8 cellular contexts compared by ENCODE assay signal in the genomic region with DNA sequence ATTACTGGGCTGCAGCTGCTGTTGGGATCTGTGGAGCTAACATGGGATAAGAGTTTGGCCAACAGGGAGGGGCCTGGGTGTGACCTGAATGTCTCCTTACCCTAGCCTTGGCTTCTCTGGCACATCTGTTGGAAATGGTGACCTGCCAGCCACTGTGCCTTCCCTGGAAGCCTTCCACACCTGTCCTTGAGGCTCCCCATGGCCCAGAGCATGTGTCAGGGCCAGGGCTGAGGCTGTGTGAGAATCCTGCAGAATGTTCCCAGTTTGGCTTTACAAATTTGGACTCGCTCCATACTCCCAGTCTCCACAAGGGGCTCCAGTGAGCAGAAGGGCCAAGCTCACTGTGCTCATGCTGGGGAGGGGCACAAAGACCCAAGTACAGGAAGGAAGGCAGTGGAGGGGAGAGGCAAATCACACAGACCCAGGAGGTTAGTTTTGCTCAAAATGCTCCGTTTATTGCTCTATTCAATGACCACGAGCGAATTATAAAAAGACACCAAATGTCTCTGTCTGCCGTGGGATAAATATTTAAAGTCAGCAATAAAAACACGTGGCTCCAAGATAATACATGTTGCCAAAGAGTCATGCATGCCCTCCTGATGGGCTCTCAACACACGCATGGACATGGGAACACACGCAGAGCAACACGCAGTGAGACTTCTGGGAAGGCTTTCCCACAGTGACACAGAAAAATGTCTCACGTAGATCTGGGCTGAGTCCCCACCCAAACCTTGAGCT. TPM values are rescaled to one million over a fixed set of nuclear protein-coding genes. Genes with fewer than 3 reads are reported as not detected.
DNase-seq lines count a peak whose midpoint lies in the region; ATAC-seq and TF ChIP-seq lines count a peak whose summit lies in the region.

No MANE protein-coding gene starts in this region.

- H3K27ac ChIP-seq in HL-60 (replicated peaks) (no peak overlapping the region), lung (ENCODE audit: low read depth in 1 of 2, low read length in 1 of 2) (no peak overlapping the region), thoracic aorta (no peak overlapping the region)

- DNase-seq in NCI-H82 (lab: John Stamatoyannopoulos, UW), result peak; percentile 72
- DNase-seq in NCI-H82 treated with DMSO at 0.1 percent for 48 hours (lab: John Stamatoyannopoulos, UW; ENCODE audit: unreplicated experiment), result no peak
- DNase-seq in HL-60 (ENCODE audit: low read depth in 1 of 2, low spot score in 1 of 2), result peak in 1 of 2 experiments; percentile 16
- DNase-seq in UCSD-AML1 (lab: John Stamatoyannopoulos, UW; ENCODE audit: unreplicated experiment), result peak; percentile 47
- peak; percentile 48 for DNase-seq in choroid plexus epithelial cell (ENCODE audit: low read depth)
- DNase-seq in lung (ENCODE audit: low spot score), result no peak
- no peak for DNase-seq in thoracic aorta (ENCODE audit: low spot score)

- H3K9me3 ChIP-seq in lung (ENCODE audit: control insufficient read depth in 2 of 2, insufficient read depth in 1 of 2, low read length in 1 of 2) (no peaks in the 10 kb centered on the region), thoracic aorta (no peaks in the 10 kb centered on the region)

- H3K4me3 ChIP-seq in HL-60 (replicated peaks; ENCODE audit: insufficient read depth, low read length), result no peak overlapping the region
- H3K4me3 ChIP-seq in choroid plexus epithelial cell (ENCODE audit: low read depth, low read length), result no peak overlapping the region
- H3K4me3 ChIP-seq in lung, result no peak overlapping the region
- H3K4me3 ChIP-seq in thoracic aorta, result no peak overlapping the region

- H3K4me1 ChIP-seq in lung (ENCODE audit: control insufficient read depth in 2 of 2, insufficient read depth in 2 of 2, low read length in 2 of 2) (no peaks in the 10 kb centered on the region), thoracic aorta (ENCODE audit: control insufficient read depth in 1 of 2, low read depth in 2 of 2) (no peaks in the 10 kb centered on the region)

- WGBS in lung, 2 donors, result 44 to 50% methylated on average over 10 of the region's 10 CpGs

- H3K27me3 ChIP-seq in HL-60 (ENCODE audit: insufficient read depth, poor library complexity, severe bottlenecking) (peaks cover 2% of the 10 kb centered on the region), lung (ENCODE audit: control insufficient read depth, insufficient read depth) (no peaks in the 10 kb centered on the region), thoracic aorta (replicated peaks; ENCODE audit: insufficient read depth) (no peaks in the 10 kb centered on the region)

- ATAC-seq in lung (ENCODE audit: insufficient read depth, low FRiP score) (no peak), thoracic aorta (ENCODE audit: insufficient number of reproducible peaks, low FRiP score, low read depth) (no peak), HG03135 (IDR thresholded peaks at IDR 0.05; ENCODE audit: unreplicated experiment) (no peak)

- peak; percentile 76 for TF ChIP-seq CTCF in HL-60 (IDR thresholded peaks at IDR 0.05; ENCODE audit: insufficient read depth, low read length)
- peak; percentile 86 for TF ChIP-seq CTCF in choroid plexus epithelial cell (conservative IDR thresholded peaks at IDR 0.05; ENCODE audit: low read depth, low read length)
- TF ChIP-seq CTCF in lung (IDR thresholded peaks at IDR 0.05; ENCODE audit: control extremely low read depth, extremely low read depth), result peak; percentile 42
- TF ChIP-seq CTCF in thoracic aorta (IDR thresholded peaks at IDR 0.05), result peak; percentile 62

- H3K36me3 ChIP-seq in lung (ENCODE audit: control insufficient read depth in 2 of 2, insufficient read depth in 2 of 2, low read length in 2 of 2) (no peaks in the 10 kb centered on the region), thoracic aorta (no peaks in the 10 kb centered on the region)

RNA-seq across cellular contexts. Expression of a gene that starts 1.7 kb away (rescaled TPM):
- total RNA-seq in lung (1 to 10 TPM in 1 of 2 donors, under 1 TPM in 1; 0.77 to 2.0 TPM), thoracic aorta (under 1 TPM in 1 of 2 donors, not detected in 1; 0.21 TPM)
- under 1 TPM; 0.33 to 0.34 TPM for polyA plus RNA-seq in lung

RNA-seq across cellular contexts. Expression of a gene that starts 29.1 kb away (rescaled TPM):
- 1 to 10 TPM; 3.2 to 8.9 TPM for total RNA-seq in lung
- 1 to 10 TPM; 1.9 to 2.6 TPM for polyA plus RNA-seq in lung
- 1 to 10 TPM; 5.3 to 8.3 TPM for total RNA-seq in thoracic aorta

Comparison
In these comparisons a context has a peak if more than half of its experiments do, and no peak if none do; other contexts are left out.
1. DNase-seq: peak in NCI-H82 (single experiment), UCSD-AML1 (single experiment) and choroid plexus epithelial cell (single experiment); none in NCI-H82 treated with DMSO at 0.1 percent for 48 hours (single experiment), lung (single experiment) and thoracic aorta (single experiment).
2. Peak in every context shown above with its lines, with median percentiles within 50 percentile points of each other: CTCF ChIP-seq.